In genomic region chr3:49339593-49339946, GRCh38 we compare ENCODE assay signal across 8 cellular contexts. TPM values are rescaled to one million over a fixed set of nuclear protein-coding genes. Genes with fewer than 3 reads are reported as not detected.
A peak's percentile ranks its signal among the peaks of the same experiment; 100 is the strongest.
DNase-seq lines count a peak whose midpoint lies in the region; ATAC-seq, FAIRE-seq and TF ChIP-seq lines count a peak whose summit lies in the region.

No MANE protein-coding gene starts in this region.

- POLR2A ChIA-PET in PC-9 (lab: Charles Lee; ENCODE audit: unreplicated experiment) (interaction anchor here (0.5 to 1.9 kb wide), 5 partner anchors 13 to 333 kb away, joined by 3 to 19 read pairs (median 8); partner anchors contain the start of gene GPX1), GM12878 (lab: Charles Lee) (interaction anchor here (0.7 to 3.0 kb wide), 21 partner anchors 9 to 332 kb away, joined by 3 to 40 read pairs (median 7); partner anchors contain the start of genes DAG1, GPX1, NICN1 and QRICH1)

- peaks cover 2 to 4% (median 3%) of the 10 kb centered on the region in 3 donors for H3K27me3 Mint-ChIP-seq in immature natural killer cell (ENCODE audit: low read depth in 3 of 3)
- H3K27me3 Mint-ChIP-seq in stimulated activated memory B cell treated with anti-CD40 and anti-IgM and Interleukin-4, amounts not matched to agents 10 μg/mL and 1 μg/mL and 100 μg/mL, for 72 hours, result no peaks in the 10 kb centered on the region

- no peaks in the 10 kb centered on the region for H3K9me3 Mint-ChIP-seq in immature natural killer cell
- H3K9me3 Mint-ChIP-seq in stimulated activated memory B cell treated with anti-CD40 and anti-IgM and Interleukin-4, amounts not matched to agents 10 μg/mL and 1 μg/mL and 100 μg/mL, for 72 hours, result no peaks in the 10 kb centered on the region

- H3K27ac ChIP-seq in PC-9 (peak overlapping the region; percentile 77), GM12878 (ENCODE audit: control insufficient read depth, insufficient read depth) (peak overlapping the region; percentile 98)

- RAD21 ChIA-PET in GM12878 (lab: Charles Lee; ENCODE audit: unreplicated experiment), result interaction anchor here (0.6 to 2.9 kb wide), 22 partner anchors 9 to 320 kb away, joined by 3 to 64 read pairs (median 8); partner anchors contain the start of genes DAG1, GPX1, KLHDC8B and NICN1

- TF ChIP-seq CTCF in AG10803 (conservative IDR thresholded peaks at IDR 0.05; ENCODE audit: low read length) (no peak), PC-9 (conservative IDR thresholded peaks at IDR 0.05) (no peak), GM12878 (IDR thresholded peaks at IDR 0.05 in 2 of 3, conservative IDR thresholded peaks at IDR 0.05 in 1 of 3; ENCODE audit: control insufficient read depth in 2 of 3, extremely low read depth in 1 of 3, insufficient read depth in 1 of 3, low read depth in 3 of 3, low read length in 3 of 3) (no peak), GM10266 (IDR thresholded peaks at IDR 0.05; ENCODE audit: control insufficient read depth, insufficient read depth, low read depth, missing control alignments) (no peak), D721Med (IDR thresholded peaks at IDR 0.05; ENCODE audit: insufficient read depth, missing control alignments) (no peak)

- no peaks in the 10 kb centered on the region for H3K27me3 ChIP-seq in PC-9 (ENCODE audit: insufficient read depth, low read depth)
- no peaks in the 10 kb centered on the region for H3K27me3 ChIP-seq in GM12878 (replicated peaks in 1 of 2; ENCODE audit: control insufficient read depth in 2 of 2, insufficient read depth in 2 of 2, low read length in 1 of 2)

- BruUV-seq in PC-9 (replicated peaks; lab: Mats Ljungman, UMichigan) (no TSS peak), GM12878 (replicated peaks; lab: Mats Ljungman, UMichigan) (no TSS peak)

- CTCF ChIA-PET in PC-9 (lab: Charles Lee) (interaction anchor here (0.6 to 1.5 kb wide), 6 partner anchors 19 to 1061 kb away, joined by 3 to 8 read pairs (median 3); no protein-coding TSS in a partner anchor), GM12878 (lab: Yijun Ruan, JAX) (interaction anchor here (0.6 to 4.8 kb wide), 29 partner anchors 10 to 1046 kb away, joined by 3 to 73 read pairs (median 6); partner anchors contain the start of genes DAG1, GPX1, KLHDC8B and MON1A)

- SMC1A ChIA-PET in GM12878 (lab: Charles Lee; ENCODE audit: uncharacterized antibody, unreplicated experiment), result interaction anchor here (0.6 to 3.0 kb wide), 23 partner anchors 9 to 137 kb away, joined by 3 to 34 read pairs (median 4); partner anchors contain the start of genes DAG1, GPX1, NICN1 and RHOA

- H3K27ac Mint-ChIP-seq in immature natural killer cell, result peak overlapping the region; percentile 92 to 99 (median 93)
- H3K27ac Mint-ChIP-seq in stimulated activated memory B cell treated with anti-CD40 and anti-IgM and Interleukin-4, amounts not matched to agents 10 μg/mL and 1 μg/mL and 100 μg/mL, for 72 hours, result peak overlapping the region; percentile 99

- H3K4me1 ChIP-seq in PC-9 (replicated peaks; ENCODE audit: insufficient read depth) (peaks cover 7% of the 10 kb centered on the region; the same call in 1 of the 2 replicates), GM12878 (ENCODE audit: control insufficient read depth, insufficient read depth, low read length) (peaks cover 36% of the 10 kb centered on the region)

- H4K20me1 ChIP-seq in PC-9 (ENCODE audit: insufficient read depth) (peaks cover 3% of the 10 kb centered on the region; the same call in 1 of the 2 replicates), GM12878 (ENCODE audit: control insufficient read depth, insufficient read depth) (no peaks in the 10 kb centered on the region)

- H3K4me2 ChIP-seq in PC-9 (peak overlapping the region; percentile 98), GM12878 (ENCODE audit: control insufficient read depth, insufficient read depth) (peak overlapping the region; percentile 77)

- peak overlapping the region; percentile 88 to 95 (median 95) for H3K4me3 Mint-ChIP-seq in immature natural killer cell
- H3K4me3 Mint-ChIP-seq in stimulated activated memory B cell treated with anti-CD40 and anti-IgM and Interleukin-4, amounts not matched to agents 10 μg/mL and 1 μg/mL and 100 μg/mL, for 72 hours, result peak overlapping the region; percentile 99

- in situ Hi-C loops in GM12878 (cut with MboI), result no loop called here

- peak; percentile 13 for ATAC-seq in GM21737 (IDR thresholded peaks at IDR 0.05; ENCODE audit: unreplicated experiment)
- ATAC-seq in GM12878, result peak; percentile 5; the same call in 2 of the 3 replicates
- no peak for ATAC-seq in stimulated activated memory B cell treated with anti-CD40 and anti-IgM and Interleukin-4, amounts not matched to agents 10 μg/mL and 1 μg/mL and 100 μg/mL, for 72 hours

- WGBS in GM12878 (ENCODE audit: insufficient coverage, insufficient replicate concordance, low lambda C conversion rate, missing lambda C conversion rate), result 0% methylated on average over 17 of the region's 17 CpGs

- FAIRE-seq in GM12878 (lab: Jason Lieb, UNC) (no peak), D721Med (lab: Jason Lieb, UNC) (no peak)

- TF ChIP-seq RAD21 in GM12878 (IDR thresholded peaks at IDR 0.05; ENCODE audit: insufficient read depth, low read depth, low read length), result no peak

- H3K9me3 ChIP-seq in PC-9 (ENCODE audit: insufficient read depth, low read depth) (no peaks in the 10 kb centered on the region), GM12878 (replicated peaks; ENCODE audit: control insufficient read depth, insufficient read depth, low read length) (no peaks in the 10 kb centered on the region)

- intact Hi-C loops in PC-9 (cut with micrococcal nuclease; ENCODE audit: unreplicated experiment) (no loop called here), GM12878 (cut with micrococcal nuclease; ENCODE audit: unreplicated experiment) (no loop called here)

- peaks cover 27% of the 10 kb centered on the region for H3F3A ChIP-seq in PC-9 (ENCODE audit: insufficient read depth, low read depth)

- H3K9ac ChIP-seq in GM12878 (ENCODE audit: control insufficient read depth, insufficient read depth, low read length), result peak overlapping the region; percentile 92

- H3K4me3 ChIP-seq in AG10803 (ENCODE audit: low read length) (peak overlapping the region; percentile 87), PC-9 (peak overlapping the region; percentile 88), GM12878 (peak overlapping the region; percentile 89)

- no peaks in the 10 kb centered on the region for H3K9me2 ChIP-seq in PC-9 (ENCODE audit: insufficient read depth)

- H3K36me3 ChIP-seq in PC-9 (ENCODE audit: low read depth) (no peaks in the 10 kb centered on the region), GM12878 (ENCODE audit: control insufficient read depth in 2 of 2, insufficient read depth in 2 of 2, low read length in 1 of 2) (peaks cover 2 to 7% of the 10 kb centered on the region in 2 experiments)

- peaks cover 0 to 12% (median 5%) of the 10 kb centered on the region in 3 donors for H3K36me3 Mint-ChIP-seq in immature natural killer cell
- peaks cover 25% of the 10 kb centered on the region for H3K36me3 Mint-ChIP-seq in stimulated activated memory B cell treated with anti-CD40 and anti-IgM and Interleukin-4, amounts not matched to agents 10 μg/mL and 1 μg/mL and 100 μg/mL, for 72 hours

- no peak for DNase-seq in AG10803 (ENCODE audit: low read depth)
- DNase-seq in PC-9, result no peak
- no peak for DNase-seq in GM12878 (ENCODE audit: low read depth, low spot score)
- DNase-seq in immature natural killer cell, result no peak
- DNase-seq in GM10266 (ENCODE audit: extremely low spot score), result no peak
- no peak for DNase-seq in D721Med (ENCODE audit: insufficient read length, low spot score)

- H2AFZ ChIP-seq in PC-9, result peak overlapping the region; percentile 94
- H2AFZ ChIP-seq in GM12878 (ENCODE audit: control insufficient read depth, low read depth, low read length), result peak overlapping the region; percentile 55

- peaks cover 35% of the 10 kb centered on the region for H3K79me2 ChIP-seq in PC-9 (ENCODE audit: low read depth)
- peaks cover 51% of the 10 kb centered on the region for H3K79me2 ChIP-seq in GM12878 (ENCODE audit: control insufficient read depth, insufficient read depth, low read length)

- no peak for TF ChIP-seq POLR2A in GM12878 (IDR thresholded peaks at IDR 0.05; ENCODE audit: low read depth, low read length)

- peaks cover 35 to 46% of the 10 kb centered on the region in 2 donors for H3K4me1 Mint-ChIP-seq in immature natural killer cell
- H3K4me1 Mint-ChIP-seq in stimulated activated memory B cell treated with anti-CD40 and anti-IgM and Interleukin-4, amounts not matched to agents 10 μg/mL and 1 μg/mL and 100 μg/mL, for 72 hours, result peaks cover 56% of the 10 kb centered on the region

- TF ChIP-seq EP300 in GM12878 (IDR thresholded peaks at IDR 0.05; ENCODE audit: borderline replicate concordance in 1 of 2, control insufficient read depth in 1 of 2, low read depth in 2 of 2, low read length in 2 of 2), result no peak

RNA-seq across cellular contexts. Expression of gene USP4, which starts 0.3 kb away (rescaled TPM):
- total RNA-seq in PC-9 (2021) (39.8 and 42.9 TPM in 2 replicates), GM12878 (2014; rRNA removed) (24.8 and 26.5 TPM in 2 replicates), GM12878 (2014; rRNA removed; fragmentation: Illumina TruSeq; extraction: Trizol) (57.6 and 58.8 TPM in 2 replicates), GM12878 (2021) (68.4 and 75.8 TPM in 2 replicates)
- 110 and 117 TPM in 2 replicates for total RNA-seq in GM12878 (2013; cell fraction: nucleolus; rRNA removed)
- polyA plus RNA-seq in GM12878 (2011; ENCODE audit: low read depth), result 45.0 TPM
- polyA plus RNA-seq in GM12878 (2011; rRNA removed) (72.1 and 77.1 TPM in 2 replicates), GM12878 (2014; fragmentation: Illumina TruSeq; extraction: Trizol) (70.6 and 80.9 TPM in 2 replicates), GM12878 (2014; fragmentation: Nextera tagmentation; extraction: Ambion mirVana) (10 to 100 TPM; 40.3 to 49.3 TPM), GM12878 (2014; rRNA removed) (62.3 and 69.3 TPM in 2 replicates), GM12878 (2016; fragmentation: Nextera tagmentation; extraction: Ambion mirVana) (10 to 100 TPM; 69.6 to 69.7 TPM), immature natural killer cell (10 to 100 TPM; 52.7 to 84.0 (median 76.1) TPM)
- polyA plus RNA-seq in GM12878 (2011; cell fraction: cytosol; rRNA removed), result 58.3 and 61.3 TPM in 2 replicates
- 74.7 and 82.1 TPM in 2 replicates for polyA plus RNA-seq in GM12878 (2011; cell fraction: nucleus; rRNA removed)
- polyA plus RNA-seq in GM12878 (2012), result 46.7 and 50.0 TPM in 2 replicates
- 107 and 161 TPM in 2 replicates for polyA minus RNA-seq in GM12878 (2011; rRNA and poly(A)+ RNA removed)
- 24.5 and 27.2 TPM in 2 replicates for polyA minus RNA-seq in GM12878 (2011; cell fraction: cytosol; rRNA and poly(A)+ RNA removed)
- 36.3 and 64.6 TPM in 2 replicates for polyA minus RNA-seq in GM12878 (2011; cell fraction: nucleus; rRNA and poly(A)+ RNA removed)

RNA-seq across cellular contexts. Expression of gene GPX1, which starts 18.6 kb away (rescaled TPM):
- total RNA-seq in PC-9 (2021), result 386 and 394 TPM in 2 replicates
- 28.0 and 29.5 TPM in 2 replicates for total RNA-seq in GM12878 (2013; cell fraction: nucleolus; rRNA removed)
- 639 and 705 TPM in 2 replicates for total RNA-seq in GM12878 (2014; rRNA removed)
- total RNA-seq in GM12878 (2014; rRNA removed; fragmentation: Illumina TruSeq; extraction: Trizol), result 210 and 245 TPM in 2 replicates
- 555 and 560 TPM in 2 replicates for total RNA-seq in GM12878 (2021)
- polyA plus RNA-seq in GM12878 (2011; ENCODE audit: low read depth), result 149 TPM
- 70.8 and 155 TPM in 2 replicates for polyA plus RNA-seq in GM12878 (2011; rRNA removed)
- 287 and 437 TPM in 2 replicates for polyA plus RNA-seq in GM12878 (2011; cell fraction: cytosol; rRNA removed)
- 173 and 177 TPM in 2 replicates for polyA plus RNA-seq in GM12878 (2011; cell fraction: nucleus; rRNA removed)
- 320 and 364 TPM in 2 replicates for polyA plus RNA-seq in GM12878 (2012)
- polyA plus RNA-seq in GM12878 (2014; fragmentation: Illumina TruSeq; extraction: Trizol), result 12.8 and 143 TPM in 2 replicates
- polyA plus RNA-seq in GM12878 (2014; fragmentation: Nextera tagmentation; extraction: Ambion mirVana), result 100 to 1,000 TPM in 1 of 2 experiments, 10 to 100 TPM in 1; 32.0 to 174 TPM
- 947 and 967 TPM in 2 replicates for polyA plus RNA-seq in GM12878 (2014; rRNA removed)
- polyA plus RNA-seq in GM12878 (2016; fragmentation: Nextera tagmentation; extraction: Ambion mirVana), result 1,000 to 10,000 TPM; 1,103 to 1,121 TPM
- 42.4 and 98.3 TPM in 2 replicates for polyA minus RNA-seq in GM12878 (2011; rRNA and poly(A)+ RNA removed)
- polyA minus RNA-seq in GM12878 (2011; cell fraction: cytosol; rRNA and poly(A)+ RNA removed), result 48.2 and 50.4 TPM in 2 replicates
- polyA minus RNA-seq in GM12878 (2011; cell fraction: nucleus; rRNA and poly(A)+ RNA removed), result 27.4 and 51.1 TPM in 2 replicates
- 100 to 1,000 TPM; 127 to 194 (median 131) TPM for polyA plus RNA-seq in immature natural killer cell
